In the genomic region with DNA sequence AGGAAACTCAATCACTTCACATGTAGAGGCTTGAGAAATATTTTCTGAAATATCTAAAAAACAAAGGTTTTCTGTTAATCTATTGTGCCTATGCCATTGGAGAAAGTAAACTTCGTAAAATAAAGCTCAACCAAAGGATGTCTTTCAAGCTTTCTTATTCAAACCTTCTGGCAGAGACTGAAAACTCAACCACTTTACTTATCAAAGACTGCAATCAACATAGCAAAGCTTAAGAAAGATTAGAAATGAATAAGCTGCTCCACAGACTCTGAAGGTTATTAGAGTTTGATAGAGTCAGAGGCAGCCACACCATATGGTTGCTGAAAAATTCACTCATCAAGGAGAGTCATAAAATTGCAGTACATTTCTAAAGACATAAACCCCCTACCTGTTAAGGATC, we compare ENCODE assay signal across 19 cellular contexts.
DNase-seq lines count a peak whose midpoint lies in the region; ATAC-seq, FAIRE-seq and TF ChIP-seq lines count a peak whose summit lies in the region.
"Had no signal": no experiment of that assay in that cellular context is flagged by ENCODE, and none has a peak within 500 bp of the region (broad histone marks: within the 10 kb centered on the region; RNA-seq: fewer than 3 reads in every experiment).

No MANE protein-coding gene starts in this region.

- H3K4me3 ChIP-seq in HAP-1 (no peak overlapping the region), retinal pigment epithelial cell (ENCODE audit: low read length) (no peak overlapping the region)
- H3K4me3 ChIP-seq: BLaER1 treated with 17β-estradiol and CSF1 and Interleukin-3, amounts not matched to agents 10 nM and 100 nM had no signal

- H3K27me3 ChIP-seq in HAP-1 (ENCODE audit: low read depth): peaks cover 16% of the 10 kb centered on the region
- H3K27me3 ChIP-seq: BLaER1 treated with 17β-estradiol and CSF1 and Interleukin-3, amounts not matched to agents 10 nM and 100 nM had no signal

- ATAC-seq in GM19467 (IDR thresholded peaks at IDR 0.05; ENCODE audit: unreplicated experiment) (no peak), GM19023 (IDR thresholded peaks at IDR 0.05; ENCODE audit: unreplicated experiment) (no peak)
- ATAC-seq: HCT116 had no signal

- in situ Hi-C loops in HAP-1 (cut with MboI; ENCODE audit: low sequenced_read_pairs): no loop called here

- TF ChIP-seq CTCF in D721Med (IDR thresholded peaks at IDR 0.05; ENCODE audit: insufficient read depth, missing control alignments): no peak
- no peak for TF ChIP-seq CTCF in retinal pigment epithelial cell (conservative IDR thresholded peaks at IDR 0.05; ENCODE audit: low read depth, low read length)

- DNase-seq in D721Med (ENCODE audit: insufficient read length, low spot score): no peak
- DNase-seq in HAP-1 (ENCODE audit: low spot score in 2 of 2): peak; percentile 29 to 94
- peak; percentile 83 for DNase-seq in NCI-H82 (lab: John Stamatoyannopoulos, UW)
- DNase-seq in retinal pigment epithelial cell (ENCODE audit: low read depth): peak; percentile 44
- DNase-seq in OCI-M2 (lab: John Stamatoyannopoulos, UW; ENCODE audit: unreplicated experiment): no peak
- DNase-seq: ACHN; CD4-positive, CD25-positive, alpha-beta regulatory T cell; DND-41; GDM1; GOT3; IMR-90; Kasumi-1; KBM-7 had no signal

- H3K4me1 ChIP-seq in HAP-1: peaks cover 16% of the 10 kb centered on the region
- H3K4me1 ChIP-seq: BLaER1 treated with 17β-estradiol and CSF1 and Interleukin-3, amounts not matched to agents 10 nM and 100 nM had no signal

- H3K36me3 ChIP-seq in HAP-1 (replicated peaks): no peaks in the 10 kb centered on the region
- H3K36me3 ChIP-seq: BLaER1 treated with 17β-estradiol and CSF1 and Interleukin-3, amounts not matched to agents 10 nM and 100 nM had no signal

- peak; percentile 95 for FAIRE-seq in D721Med (lab: Jason Lieb, UNC)
- FAIRE-seq: GM12892, GM19239 had no signal

- no peaks in the 10 kb centered on the region for H3K9me3 ChIP-seq in HAP-1

Comparison
In these comparisons a context has a peak if more than half of its experiments do, and no peak if none do; other contexts are left out.
1. DNase-seq: peak in HAP-1 (2 of 2), NCI-H82 (single experiment) and retinal pigment epithelial cell (single experiment); none in D721Med (single experiment) and OCI-M2 (single experiment).